ENCODE assay signal across 10 cellular contexts in genomic region chr1:226524547-226524946, GRCh38. TPM values are rescaled to one million over a fixed set of nuclear protein-coding genes. Genes with fewer than 3 reads are reported as not detected.
"Had no signal": no experiment of that assay in that cellular context is flagged by ENCODE, and none has a peak within 500 bp of the region (broad histone marks: within the 10 kb centered on the region; RNA-seq: fewer than 3 reads in every experiment).

No MANE protein-coding gene starts in this region.

- H3K27ac ChIP-seq: KMS-11 had no signal

- ATAC-seq: GM23338, HCT116 had no signal

- H3K9ac ChIP-seq: KMS-11 had no signal

- DNase-seq: H7, IMR-90, KBM-7 had no signal

- H3K4me3 ChIP-seq: GM23338, HAP-1 had no signal

- H2AFZ ChIP-seq: GM23338 had no signal

- H3K9me3 ChIP-seq: HAP-1 had no signal

- H3K4me2 ChIP-seq: GM23338, KMS-11 had no signal

- FAIRE-seq: HTR-8/SVneo had no signal

- H3K4me1 ChIP-seq: HAP-1 had no signal

- H3K36me3 ChIP-seq: HAP-1 had no signal

RNA-seq across cellular contexts. Expression of gene STUM, which starts 24.0 kb away (rescaled TPM):
- total RNA-seq: H4, HT-29, IMR-90 had no signal
- polyA plus RNA-seq: IMR-90 had no signal
